Comparison of ENCODE assay signal across 14 cellular contexts in genomic region chr5:135993894-135994514, GRCh38. TPM values are rescaled to one million over a fixed set of nuclear protein-coding genes. Genes with fewer than 3 reads are reported as not detected.
DNase-seq lines count a peak whose midpoint lies in the region; ATAC-seq, FAIRE-seq and TF ChIP-seq lines count a peak whose summit lies in the region.
"Had no signal": no experiment of that assay in that cellular context is flagged by ENCODE, and none has a peak within 500 bp of the region (broad histone marks: within the 10 kb centered on the region; RNA-seq: fewer than 3 reads in every experiment).

No MANE protein-coding gene starts in this region.

- H3K4me2 ChIP-seq in astrocyte (ENCODE audit: low read length) = peak overlapping the region; percentile 55

- intact Hi-C loops in left ventricle myocardium superior (cut with micrococcal nuclease) = no loop called here
- intact Hi-C loops in stomach (cut with DNase I; ENCODE audit: low total_unique reads) = no loop called here

- H4K20me1 ChIP-seq in astrocyte (ENCODE audit: insufficient read depth, low read length) = no peaks in the 10 kb centered on the region

- no peaks in the 10 kb centered on the region for H3K36me3 ChIP-seq in HEK293 (ENCODE audit: control insufficient read depth in 2 of 2, insufficient read depth in 1 of 2, low read length in 2 of 2)
- no peaks in the 10 kb centered on the region for H3K36me3 ChIP-seq in astrocyte (ENCODE audit: insufficient read depth, low read length)
- H3K36me3 ChIP-seq in stomach = no peaks in the 10 kb centered on the region

- FAIRE-seq in astrocyte (lab: Jason Lieb, UNC) = peak; percentile 91
- FAIRE-seq: G401.6 had no signal

- H3K4me3 Mint-ChIP-seq in astrocyte (ENCODE audit: unreplicated experiment) (peak overlapping the region; percentile 72), WTC11 (no peak overlapping the region)
- H3K4me3 Mint-ChIP-seq: IgD-negative memory B cell had no signal

- H3K4me3 ChIP-seq in HEK293 (ENCODE audit: low read depth, low read length) (no peak overlapping the region), astrocyte (ENCODE audit: insufficient read depth, low read depth, low read length) (no peak overlapping the region), stomach (no peak overlapping the region)

- TF ChIP-seq EP300 in stomach (IDR thresholded peaks at IDR 0.05) = no peak

- WGBS in stomach, 5 donors = 49 to 54% (median 52%) methylated on average over 5 of the region's 5 CpGs

- H3K9me3 Mint-ChIP-seq in astrocyte (ENCODE audit: unreplicated experiment) (no peaks in the 10 kb centered on the region), WTC11 (0 out of 2 replicates have a peak, but pooled peaks cover 6% of the 10 kb centered on the region)

- peaks cover 47% of the 10 kb centered on the region for H3K4me1 Mint-ChIP-seq in astrocyte (ENCODE audit: low read depth, unreplicated experiment)
- no peaks in the 10 kb centered on the region for H3K4me1 Mint-ChIP-seq in WTC11

- H3K9ac ChIP-seq in astrocyte (ENCODE audit: low read length) = peak overlapping the region; percentile 84

- H3K9me3 ChIP-seq in HEK293 (ENCODE audit: control insufficient read depth, insufficient read depth, low read depth, low read length) (no peaks in the 10 kb centered on the region), astrocyte (ENCODE audit: insufficient read depth, low read depth, low read length) (no peaks in the 10 kb centered on the region), stomach (no peaks in the 10 kb centered on the region)

- ATAC-seq in left ventricle myocardium superior (peak; percentile 52), WTC11 (no peak)

- H3K36me3 Mint-ChIP-seq in astrocyte (ENCODE audit: low read depth, unreplicated experiment) = no peaks in the 10 kb centered on the region
- H3K36me3 Mint-ChIP-seq in WTC11 = no peaks in the 10 kb centered on the region
- H3K36me3 Mint-ChIP-seq: IgD-negative memory B cell had no signal

- H2AFZ ChIP-seq in astrocyte (ENCODE audit: low read depth, low read length) = no peak overlapping the region

- H3K27ac Mint-ChIP-seq in astrocyte (ENCODE audit: unreplicated experiment) (peak overlapping the region; percentile 98), WTC11 (no peak overlapping the region)
- H3K27ac Mint-ChIP-seq: IgD-negative memory B cell had no signal

- no peaks in the 10 kb centered on the region for H3K79me2 ChIP-seq in astrocyte (ENCODE audit: insufficient read depth, low read length)

- 0 out of 2 replicates have a peak overlapping the region, but pooled peaks have one; percentile 25 for H3K27ac ChIP-seq in HEK293 (ENCODE audit: extremely low read depth, low read depth, low read length)
- H3K27ac ChIP-seq in astrocyte (ENCODE audit: low read depth, low read length) = peak overlapping the region; percentile 97
- H3K27ac ChIP-seq in stomach = peak overlapping the region in 4 of 5 donors; percentile 36 to 73 (median 62)

- peak; percentile 96 for DNase-seq in astrocyte (ENCODE audit: low read depth)
- no peak for DNase-seq in left ventricle myocardium superior
- no peak for DNase-seq in stomach
- DNase-seq in NCI-H345 (lab: John Stamatoyannopoulos, UW) = no peak
- no peak for DNase-seq in C1 segment of cervical spinal cord (lab: John Stamatoyannopoulos, UW)
- no peak for DNase-seq in 8988T
- DNase-seq in WTC11 (ENCODE audit: low spot score) = no peak
- DNase-seq: activated CD8-positive, alpha-beta memory T cell treated with anti-CD3 and anti-CD28 coated beads, Interleukin-2, amount 50 U/mL, for 48 hours; central memory CD4-positive, alpha-beta T cell; NCI-H510A treated with DMSO at 0.1 percent for 48 hours; occipital lobe had no signal

- POLR2A ChIA-PET in HEK293 (lab: Yijun Ruan, JAX) = interaction anchor here (0.6 to 1.6 kb wide), 3 partner anchors 9 to 86 kb away, joined by 3 to 10 read pairs (median 3); no protein-coding TSS in a partner anchor
- POLR2A ChIA-PET in WTC11 (lab: Charles Lee) = interaction anchor here (0.5 kb wide), 1 partner anchor 1523 kb away, joined by 3 read pairs; no protein-coding TSS in a partner anchor

- CTCF ChIA-PET in HEK293 (lab: Yijun Ruan, JAX) = interaction anchor here (0.6 to 2.5 kb wide), 7 partner anchors 16 to 141 kb away, joined by 3 to 14 read pairs (median 4); no protein-coding TSS in a partner anchor
- CTCF ChIA-PET in WTC11 (lab: Charles Lee) = interaction anchor here (1.2 to 1.7 kb wide), 3 partner anchors 16 to 64 kb away, joined by 5 to 7 read pairs (median 6); partner anchors contain the start of gene TGFBI

- H3K27me3 ChIP-seq in astrocyte (ENCODE audit: insufficient read depth, low read length) (no peaks in the 10 kb centered on the region), stomach (peaks cover 0 to 5% (median 0%) of the 10 kb centered on the region in 3 donors)

- H3K27me3 Mint-ChIP-seq in astrocyte (ENCODE audit: low read depth, unreplicated experiment) (no peaks in the 10 kb centered on the region), WTC11 (ENCODE audit: low read depth) (no peaks in the 10 kb centered on the region; the same call in 1 of the 2 replicates)

- TF ChIP-seq POLR2A in stomach (IDR thresholded peaks at IDR 0.05) = no peak

- no peaks in the 10 kb centered on the region for H3K4me1 ChIP-seq in HEK293 (ENCODE audit: control insufficient read depth, insufficient read depth, low read length)
- H3K4me1 ChIP-seq in astrocyte (ENCODE audit: insufficient read depth, low read length) = peaks cover 47% of the 10 kb centered on the region
- H3K4me1 ChIP-seq in stomach = peaks cover 0 to 19% (median 9%) of the 10 kb centered on the region in 4 donors

- TF ChIP-seq CTCF in HEK293 (tag by site-specific recombination; IDR thresholded peaks at IDR 0.05) (no peak), astrocyte (IDR thresholded peaks at IDR 0.05; ENCODE audit: insufficient read depth, low read depth, low read length) (no peak), stomach (IDR thresholded peaks at IDR 0.05) (no peak), WTC11 (IDR thresholded peaks at IDR 0.05) (no peak)

TF ChIP-seq in HEK293, 187 proteins besides CTCF, POLR2A, EP300 and RAD21:
- TF ChIP-seq ZFP3 (tag by site-specific recombination; IDR thresholded peaks at IDR 0.05; ENCODE audit: low read depth) (no peak), ZNF837 (tag by site-specific recombination; IDR thresholded peaks at IDR 0.05) (no peak)
- TF ChIP-seq, protein P1, sequence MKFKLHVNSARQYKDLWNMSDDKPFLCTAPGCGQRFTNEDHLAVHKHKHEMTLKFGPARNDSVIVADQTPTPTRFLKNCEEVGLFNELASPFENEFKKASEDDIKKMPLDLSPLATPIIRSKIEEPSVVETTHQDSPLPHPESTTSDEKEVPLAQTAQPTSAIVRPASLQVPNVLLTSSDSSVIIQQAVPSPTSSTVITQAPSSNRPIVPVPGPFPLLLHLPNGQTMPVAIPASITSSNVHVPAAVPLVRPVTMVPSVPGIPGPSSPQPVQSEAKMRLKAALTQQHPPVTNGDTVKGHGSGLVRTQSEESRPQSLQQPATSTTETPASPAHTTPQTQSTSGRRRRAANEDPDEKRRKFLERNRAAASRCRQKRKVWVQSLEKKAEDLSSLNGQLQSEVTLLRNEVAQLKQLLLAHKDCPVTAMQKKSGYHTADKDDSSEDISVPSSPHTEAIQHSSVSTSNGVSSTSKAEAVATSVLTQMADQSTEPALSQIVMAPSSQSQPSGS (tag by site-specific recombination; IDR thresholded peaks at IDR 0.05; ENCODE audit: low read depth) = peak; percentile 68

TF ChIP-seq in WTC11, 78 proteins besides CTCF, POLR2A, EP300 and RAD21:
- TF ChIP-seq ZNF219 (CRISPR knock-in tag; IDR thresholded peaks at IDR 0.05; ENCODE audit: borderline replicate concordance) (no peak), TEAD4 (CRISPR knock-in tag; IDR thresholded peaks at IDR 0.05) (no peak), ATF1 (CRISPR knock-in tag; IDR thresholded peaks at IDR 0.05) (no peak), RELA (CRISPR knock-in tag; IDR thresholded peaks at IDR 0.05; ENCODE audit: borderline replicate concordance) (no peak), CBFB (CRISPR knock-in tag; IDR thresholded peaks at IDR 0.05; ENCODE audit: low read depth) (no peak)
- TF ChIP-seq, protein P2, sequence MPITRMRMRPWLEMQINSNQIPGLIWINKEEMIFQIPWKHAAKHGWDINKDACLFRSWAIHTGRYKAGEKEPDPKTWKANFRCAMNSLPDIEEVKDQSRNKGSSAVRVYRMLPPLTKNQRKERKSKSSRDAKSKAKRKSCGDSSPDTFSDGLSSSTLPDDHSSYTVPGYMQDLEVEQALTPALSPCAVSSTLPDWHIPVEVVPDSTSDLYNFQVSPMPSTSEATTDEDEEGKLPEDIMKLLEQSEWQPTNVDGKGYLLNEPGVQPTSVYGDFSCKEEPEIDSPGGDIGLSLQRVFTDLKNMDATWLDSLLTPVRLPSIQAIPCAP (CRISPR knock-in tag; IDR thresholded peaks at IDR 0.05) = no peak
- TF ChIP-seq, protein P3, sequence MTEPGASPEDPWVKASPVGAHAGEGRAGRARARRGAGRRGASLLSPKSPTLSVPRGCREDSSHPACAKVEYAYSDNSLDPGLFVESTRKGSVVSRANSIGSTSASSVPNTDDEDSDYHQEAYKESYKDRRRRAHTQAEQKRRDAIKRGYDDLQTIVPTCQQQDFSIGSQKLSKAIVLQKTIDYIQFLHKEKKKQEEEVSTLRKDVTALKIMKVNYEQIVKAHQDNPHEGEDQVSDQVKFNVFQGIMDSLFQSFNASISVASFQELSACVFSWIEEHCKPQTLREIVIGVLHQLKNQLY (CRISPR knock-in tag; IDR thresholded peaks at IDR 0.05) = no peak

RNA-seq across cellular contexts. Expression of gene TGFBI, which starts 34.8 kb away (rescaled TPM):
- total RNA-seq in astrocyte = 1,145 and 1,862 TPM in 2 replicates
- total RNA-seq in left ventricle myocardium superior = 47.6 TPM
- 100 to 1,000 TPM in 1 of 5 donors, 10 to 100 TPM in 4; 24.5 to 180 (median 70.1) TPM for total RNA-seq in stomach
- polyA plus RNA-seq in stomach = 100 to 1,000 TPM in 1 of 3 donors, 10 to 100 TPM in 2; 43.5 to 116 (median 54.4) TPM
- 7.2 to 9.1 TPM (median 7.8 TPM) in 3 replicates for total RNA-seq in WTC11 (2021)

RNA-seq across cellular contexts. Expression of gene LECT2, which starts 39.2 kb away (rescaled TPM):
- total RNA-seq in astrocyte = not detected in 2 replicates
- total RNA-seq in left ventricle myocardium superior = not detected
- not detected for total RNA-seq in stomach
- not detected for polyA plus RNA-seq in stomach
- not detected in 3 replicates for total RNA-seq in WTC11 (2021)
- total RNA-seq: occipital lobe had no signal
- polyA plus RNA-seq: IgD-negative memory B cell had no signal

Comparison
In these comparisons a context has a peak if more than half of its experiments do, and no peak if none do; other contexts are left out.
1. H3K27ac ChIP-seq: peak in every context shown above with its lines; median percentile 97 in astrocyte; 62 in stomach; 25 in HEK293.